Comparison of ENCODE assay signal across 8 cellular contexts in the genomic region with DNA sequence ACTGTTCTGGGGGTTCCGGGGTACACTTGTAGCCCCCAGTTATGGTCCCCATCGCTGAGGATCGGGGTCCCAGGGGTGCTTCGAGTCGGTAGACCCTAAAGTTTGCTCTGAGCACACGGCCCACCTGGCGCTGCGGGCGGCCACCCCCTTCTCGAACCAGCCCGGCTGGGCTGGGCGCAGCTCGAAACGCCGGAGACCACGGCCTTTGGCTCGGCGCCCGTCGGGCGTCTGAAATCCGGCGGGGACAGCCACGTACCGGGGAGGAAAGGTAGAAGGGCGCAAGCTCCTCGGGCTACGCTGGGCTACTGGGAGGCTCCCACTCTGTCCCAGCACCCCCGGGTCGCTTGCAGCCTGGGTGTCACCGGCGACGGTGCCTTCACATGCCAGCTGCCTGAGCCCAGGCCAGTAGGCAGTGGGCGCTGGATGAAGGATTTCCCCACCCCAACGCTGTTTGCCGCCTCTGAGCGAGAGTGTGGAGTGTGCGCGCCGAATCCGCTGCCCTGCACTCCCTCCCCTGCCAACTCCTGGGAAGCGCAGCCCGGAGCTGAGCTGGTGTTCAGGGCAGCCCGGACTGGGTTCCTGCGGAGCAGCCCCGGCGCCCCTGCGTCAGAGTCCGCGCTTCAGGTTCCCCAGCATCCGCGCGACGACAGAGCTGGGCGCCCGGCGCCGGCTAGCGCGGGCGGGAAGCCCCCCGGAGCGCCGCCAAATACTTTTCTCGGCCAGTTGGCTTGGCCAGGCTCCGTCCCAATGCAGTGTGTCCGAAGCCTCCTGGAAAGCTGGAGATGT. TPM values are rescaled to one million over a fixed set of nuclear protein-coding genes. Genes with fewer than 3 reads are reported as not detected.
DNase-seq lines count a peak whose midpoint lies in the region; ATAC-seq lines count a peak whose summit lies in the region.

No MANE protein-coding gene starts in this region.

- no peaks in the 10 kb centered on the region for H3K36me3 Mint-ChIP-seq in IgD-negative memory B cell
- H3K36me3 Mint-ChIP-seq in activated naive CD4-positive, alpha-beta T cell treated with anti-CD3 and anti-CD28 coated beads for 36 hours (ENCODE audit: low read depth): no peaks in the 10 kb centered on the region

- H3K9me3 Mint-ChIP-seq in IgD-negative memory B cell: no peaks in the 10 kb centered on the region
- no peaks in the 10 kb centered on the region for H3K9me3 Mint-ChIP-seq in activated naive CD4-positive, alpha-beta T cell treated with anti-CD3 and anti-CD28 coated beads for 36 hours

- ATAC-seq in HG03025 (IDR thresholded peaks at IDR 0.05; ENCODE audit: low FRiP score, unreplicated experiment): no peak

- DNase-seq in C1 segment of cervical spinal cord (lab: John Stamatoyannopoulos, UW) (peak in 8 of 14 donors; percentile 4 to 67 (median 30)), glomerular visceral epithelial cell (ENCODE audit: extremely low spot score) (peak; percentile 52), occipital lobe (lab: John Stamatoyannopoulos, UW) (peak; percentile 7), SKM-1 treated with dmso at 0.1 percent for 144 hours (lab: John Stamatoyannopoulos, UW; ENCODE audit: unreplicated experiment) (no peak), NCI-H1436 treated with DMSO at 0.1 percent for 48 hours (lab: John Stamatoyannopoulos, UW) (no peak)
- peak; percentile 27 for DNase-seq in activated naive CD4-positive, alpha-beta T cell treated with anti-CD3 and anti-CD28 coated beads for 36 hours

- CTCF ChIA-PET in activated naive CD4-positive, alpha-beta T cell treated with anti-CD3 and anti-CD28 coated beads for 36 hours (lab: Charles Lee): interaction anchor here (0.6 to 1.4 kb wide), 4 partner anchors 116 to 336 kb away, joined by 3 to 4 read pairs (median 3); no protein-coding TSS in a partner anchor

- peaks cover 0 to 11% (median 7%) of the 10 kb centered on the region in 3 donors for H3K4me1 Mint-ChIP-seq in IgD-negative memory B cell
- peaks cover 16% of the 10 kb centered on the region for H3K4me1 Mint-ChIP-seq in activated naive CD4-positive, alpha-beta T cell treated with anti-CD3 and anti-CD28 coated beads for 36 hours (ENCODE audit: low read depth)

- intact Hi-C loops in activated naive CD4-positive, alpha-beta T cell treated with anti-CD3 and anti-CD28 coated beads for 36 hours (cut with micrococcal nuclease): loop anchor here (1.0 to 10.0 kb wide), 9 partner anchors 123 to 1031 kb away; partner anchors contain the start of genes EOLA1, MTM1, MTMR1 and TMEM185A

- no peak overlapping the region for H3K27ac Mint-ChIP-seq in IgD-negative memory B cell
- no peak overlapping the region for H3K27ac Mint-ChIP-seq in activated naive CD4-positive, alpha-beta T cell treated with anti-CD3 and anti-CD28 coated beads for 36 hours

- H3K27me3 Mint-ChIP-seq in IgD-negative memory B cell: peaks cover 4% of the 10 kb centered on the region
- peaks cover 18% of the 10 kb centered on the region for H3K27me3 Mint-ChIP-seq in activated naive CD4-positive, alpha-beta T cell treated with anti-CD3 and anti-CD28 coated beads for 36 hours (ENCODE audit: low read depth)

- peak overlapping the region; percentile 77 to 88 (median 80) for H3K4me3 Mint-ChIP-seq in IgD-negative memory B cell
- H3K4me3 Mint-ChIP-seq in activated naive CD4-positive, alpha-beta T cell treated with anti-CD3 and anti-CD28 coated beads for 36 hours: peak overlapping the region; percentile 68

RNA-seq across cellular contexts. Expression of gene MAMLD1, which starts 0.6 kb away (rescaled TPM):
- 0.80 TPM for polyA plus RNA-seq in IgD-negative memory B cell
- total RNA-seq in activated naive CD4-positive, alpha-beta T cell treated with anti-CD3 and anti-CD28 coated beads for 36 hours: 1 to 10 TPM; 1.7 to 1.8 TPM
- 0.94 TPM for total RNA-seq in occipital lobe

Comparison
In these comparisons a context has a peak if more than half of its experiments do, and no peak if none do; other contexts are left out.
1. DNase-seq: peak in C1 segment of cervical spinal cord (8 of 14), activated naive CD4-positive, alpha-beta T cell treated with anti-CD3 and anti-CD28 coated beads for 36 hours (single experiment), glomerular visceral epithelial cell (single experiment) and occipital lobe (single experiment); none in SKM-1 treated with dmso at 0.1 percent for 144 hours (single experiment) and NCI-H1436 treated with DMSO at 0.1 percent for 48 hours (single experiment).